Comparison of ENCODE assay signal across 8 cellular contexts in genomic region chr1:108200627-108201106, GRCh38. TPM values are rescaled to one million over a fixed set of nuclear protein-coding genes. Genes with fewer than 3 reads are reported as not detected.
DNase-seq lines count a peak whose midpoint lies in the region; ATAC-seq and TF ChIP-seq lines count a peak whose summit lies in the region.

No MANE protein-coding gene starts in this region.

- DNase-seq in NCI-H187 treated with DMSO at 0.1 percent for 48 hours (lab: John Stamatoyannopoulos, UW) (peak; percentile 22), NCI-H187 (lab: John Stamatoyannopoulos, UW) (no peak), NCI-H748 (lab: John Stamatoyannopoulos, UW; ENCODE audit: unreplicated experiment) (peak; percentile 76), esophagus muscularis mucosa (ENCODE audit: extremely low spot score) (no peak)
- peak; percentile 40 for DNase-seq in activated T-cell treated with anti-CD3 and anti-CD28 coated beads, Interleukin-2, amount 50 U/mL, for 4 hours

- H3K36me3 Mint-ChIP-seq in activated T-cell treated with anti-CD3 and anti-CD28 coated beads, Interleukin-2, amount 50 U/mL, for 4 hours (ENCODE audit: insufficient read depth), result no peaks in the 10 kb centered on the region

- TF ChIP-seq EP300 in esophagus muscularis mucosa (IDR thresholded peaks at IDR 0.05), result no peak

- WGBS in esophagus muscularis mucosa, result 2% methylated on average over 11 of the region's 11 CpGs

- H3K36me3 ChIP-seq in esophagus muscularis mucosa (peaks cover 0 to 5% (median 2%) of the 10 kb centered on the region in 4 donors), muscle layer of duodenum (ENCODE audit: control insufficient read depth in 1 of 2, insufficient read depth in 2 of 2, low read length in 2 of 2) (no peaks in the 10 kb centered on the region)

- ATAC-seq in HG03045 (IDR thresholded peaks at IDR 0.05; ENCODE audit: unreplicated experiment), result peak; percentile 30
- ATAC-seq in activated T-cell treated with anti-CD3 and anti-CD28 coated beads, Interleukin-2, amount 50 U/mL, for 4 hours, result peak; percentile 59 to 64

- no peak for TF ChIP-seq POLR2A in esophagus muscularis mucosa (IDR thresholded peaks at IDR 0.05; ENCODE audit: low read depth)

- H3K4me1 ChIP-seq in esophagus muscularis mucosa (peaks cover 18 to 36% (median 25%) of the 10 kb centered on the region in 4 donors), muscle layer of duodenum (ENCODE audit: control insufficient read depth in 1 of 2, insufficient read depth in 2 of 2, low read length in 2 of 2) (peaks cover 9 to 12% of the 10 kb centered on the region in 2 donors)

- H3K4me3 Mint-ChIP-seq in activated T-cell treated with anti-CD3 and anti-CD28 coated beads, Interleukin-2, amount 50 U/mL, for 4 hours, result peak overlapping the region; percentile 89

- H3K27me3 Mint-ChIP-seq in activated T-cell treated with anti-CD3 and anti-CD28 coated beads, Interleukin-2, amount 50 U/mL, for 4 hours (ENCODE audit: low read depth), result no peaks in the 10 kb centered on the region

- peak overlapping the region; percentile 70 to 95 (median 91) for H3K4me3 ChIP-seq in esophagus muscularis mucosa
- peak overlapping the region; percentile 88 to 99 for H3K4me3 ChIP-seq in muscle layer of duodenum (ENCODE audit: low read depth in 1 of 2, low read length in 2 of 2)

- H3K4me1 Mint-ChIP-seq in activated T-cell treated with anti-CD3 and anti-CD28 coated beads, Interleukin-2, amount 50 U/mL, for 4 hours (ENCODE audit: low read depth), result peaks cover 30% of the 10 kb centered on the region

- peak in 2 of 3 experiments; percentile 20 to 24 for TF ChIP-seq CTCF in esophagus muscularis mucosa (IDR thresholded peaks at IDR 0.05)

- no peaks in the 10 kb centered on the region for H3K9me3 Mint-ChIP-seq in activated T-cell treated with anti-CD3 and anti-CD28 coated beads, Interleukin-2, amount 50 U/mL, for 4 hours

- H3K27ac ChIP-seq in esophagus muscularis mucosa (replicated peaks in 1 of 4) (peak overlapping the region; percentile 86 to 91 (median 90)), muscle layer of duodenum (ENCODE audit: low read length) (peak overlapping the region; percentile 81), temporal lobe (ENCODE audit: low read depth, low read length) (peak overlapping the region; percentile 27)

- H3K27me3 ChIP-seq in esophagus muscularis mucosa (no peaks in the 10 kb centered on the region), muscle layer of duodenum (ENCODE audit: low read depth, low read length) (no peaks in the 10 kb centered on the region)

- intact Hi-C loops in esophagus muscularis mucosa (cut with DNase I), result no loop called here

- no peaks in the 10 kb centered on the region for H3K9me3 ChIP-seq in esophagus muscularis mucosa
- H3K9me3 ChIP-seq in muscle layer of duodenum (ENCODE audit: control insufficient read depth in 1 of 2, low read length in 2 of 2), result no peaks in the 10 kb centered on the region

RNA-seq across cellular contexts. Expression of gene SLC25A24, which starts 0.5 kb away (rescaled TPM):
- total RNA-seq in activated T-cell treated with anti-CD3 and anti-CD28 coated beads, Interleukin-2, amount 50 U/mL, for 4 hours, result 1 to 10 TPM; 6.0 to 9.7 (median 6.1) TPM
- 10 to 100 TPM; 22.6 to 31.7 (median 24.0) TPM for total RNA-seq in esophagus muscularis mucosa
- 24.8 TPM for total RNA-seq in temporal lobe

RNA-seq across cellular contexts. Expression of gene NBPF4, which starts 43.2 kb away (rescaled TPM):
- total RNA-seq in activated T-cell treated with anti-CD3 and anti-CD28 coated beads, Interleukin-2, amount 50 U/mL, for 4 hours, result under 1 TPM in 2 of 3 donors, not detected in 1; 0.08 to 0.13 TPM
- not detected for total RNA-seq in esophagus muscularis mucosa
- not detected for total RNA-seq in temporal lobe

Comparison
In these comparisons a context has a peak if more than half of its experiments do, and no peak if none do; other contexts are left out.
1. DNase-seq: peak in NCI-H187 treated with DMSO at 0.1 percent for 48 hours (single experiment), NCI-H748 (single experiment) and activated T-cell treated with anti-CD3 and anti-CD28 coated beads, Interleukin-2, amount 50 U/mL, for 4 hours (single experiment); none in NCI-H187 (0 of 2) and esophagus muscularis mucosa (single experiment).
2. H3K27ac ChIP-seq: peak in every context shown above with its lines; median percentile 90 in esophagus muscularis mucosa; 81 in muscle layer of duodenum; 27 in temporal lobe.